In genomic region chr11:8913961-8914660, GRCh38 we compare ENCODE assay signal across 8 cellular contexts. TPM values are rescaled to one million over a fixed set of nuclear protein-coding genes. Genes with fewer than 3 reads are reported as not detected.
DNase-seq lines count a peak whose midpoint lies in the region; ATAC-seq and TF ChIP-seq lines count a peak whose summit lies in the region.

No MANE protein-coding gene starts in this region.

- intact Hi-C loops in adrenal gland (cut with DNase I) = loop anchor here in 1 of 2 donors (5.0 kb wide), 1 partner anchor 223 kb away; no protein-coding TSS in a partner anchor

- TF ChIP-seq POLR2A in adrenal gland (IDR thresholded peaks at IDR 0.05) = peak in 1 of 2 donors; percentile 45

- H3K4me1 ChIP-seq in adrenal gland (replicated peaks in 1 of 2) = peaks cover 0 to 31% of the 10 kb centered on the region in 2 donors

- peak overlapping the region in 1 of 4 donors; percentile 48 for H3K4me3 ChIP-seq in adrenal gland

- peak overlapping the region; percentile 4 to 64 (median 62) for H3K27ac ChIP-seq in adrenal gland

- peaks cover 0 to 39% of the 10 kb centered on the region in 2 donors for H3K36me3 ChIP-seq in adrenal gland (replicated peaks in 1 of 2)

- H3K27me3 ChIP-seq in adrenal gland = no peaks in the 10 kb centered on the region

- in situ Hi-C loops in Caki2 (cut with HindIII; ENCODE audit: low pct_unique_long_range_greater_than_20kb, low sequenced_read_pairs) (no loop called here), SK-MEL-5 (cut with HindIII; ENCODE audit: low pct_unique_long_range_greater_than_20kb, low sequenced_read_pairs) (no loop called here)

- WGBS in adrenal gland, 4 donors = 0 to 3% (median 1%) methylated on average over 8 to 9 of the region's 9 CpGs

- TF ChIP-seq CTCF in adrenal gland (IDR thresholded peaks at IDR 0.05) = peak; percentile 40 to 70 (median 61)

- DNase-seq in Caki2 (ENCODE audit: low read depth) (peak; percentile 19), SK-MEL-5 (ENCODE audit: low read depth, low spot score) (peak; percentile 57), adrenal gland (peak in 6 of 7 donors; percentile 38 to 74 (median 46)), iPS-NIHi11 (ENCODE audit: low spot score) (peak; percentile 54)
- DNase-seq in stimulated activated CD4-positive, alpha-beta T cell treated with anti-CD3 and anti-CD28 coated beads, Interleukin-12 subunit alpha, Interleukin-12 subunit beta, amount 100 ng/mL, for 4 hours = peak; percentile 38

- ATAC-seq in HG02798 (IDR thresholded peaks at IDR 0.05; ENCODE audit: poor library complexity, unreplicated experiment) (peak; percentile 24), HG03565 (IDR thresholded peaks at IDR 0.05; ENCODE audit: unreplicated experiment) (no peak), HG02588 (IDR thresholded peaks at IDR 0.05; ENCODE audit: unreplicated experiment) (no peak)

- H3K9me3 ChIP-seq in adrenal gland (replicated peaks in 1 of 3) = no peaks in the 10 kb centered on the region

RNA-seq across cellular contexts. Expression of gene AKIP1, which starts 3.1 kb away (rescaled TPM):
- total RNA-seq in Caki2 (2014; rRNA removed; shearing (Covaris generic); ENCODE audit: low replicate concordance) = 55.4 and 69.0 TPM in 2 replicates
- total RNA-seq in SK-MEL-5 (2014; rRNA removed; shearing (Covaris generic)) = 34.0 and 38.5 TPM in 2 replicates
- 47.6 TPM in 2 replicates for polyA plus RNA-seq in SK-MEL-5 (2015; cell fraction: cytosol; rRNA removed)
- polyA plus RNA-seq in SK-MEL-5 (2015; cell fraction: nucleus; rRNA removed) = 27.2 and 37.5 TPM in 2 replicates
- 10 to 100 TPM; 25.1 to 52.9 (median 46.2) TPM for total RNA-seq in adrenal gland
- polyA plus RNA-seq in adrenal gland = 10 to 100 TPM; 18.1 to 33.8 (median 24.9) TPM

RNA-seq across cellular contexts. Expression of gene C11orf16, which starts 18.6 kb away (rescaled TPM):
- total RNA-seq in Caki2 (2014; rRNA removed; shearing (Covaris generic); ENCODE audit: low replicate concordance) = not detected in 2 replicates
- not detected in 2 replicates for total RNA-seq in SK-MEL-5 (2014; rRNA removed; shearing (Covaris generic))
- polyA plus RNA-seq in SK-MEL-5 (2015; cell fraction: cytosol; rRNA removed) = not detected in 2 replicates
- polyA plus RNA-seq in SK-MEL-5 (2015; cell fraction: nucleus; rRNA removed) = not detected in 2 replicates
- total RNA-seq in adrenal gland = not detected
- under 1 TPM in 1 of 3 donors, not detected in 2; 0.07 TPM for polyA plus RNA-seq in adrenal gland

RNA-seq across cellular contexts. Expression of gene ASCL3, which starts 28.7 kb away (rescaled TPM):
- total RNA-seq in Caki2 (2014; rRNA removed; shearing (Covaris generic); ENCODE audit: low replicate concordance) = not detected in 2 replicates
- total RNA-seq in SK-MEL-5 (2014; rRNA removed; shearing (Covaris generic)) = not detected in 2 replicates
- polyA plus RNA-seq in SK-MEL-5 (2015; cell fraction: cytosol; rRNA removed) = not detected in 2 replicates
- not detected in 2 replicates for polyA plus RNA-seq in SK-MEL-5 (2015; cell fraction: nucleus; rRNA removed)
- not detected for total RNA-seq in adrenal gland
- not detected for polyA plus RNA-seq in adrenal gland

RNA-seq across cellular contexts. Expression of gene TMEM9B, which starts 50.1 kb away (rescaled TPM):
- 13.7 and 24.2 TPM in 2 replicates for total RNA-seq in Caki2 (2014; rRNA removed; shearing (Covaris generic); ENCODE audit: low replicate concordance)
- total RNA-seq in SK-MEL-5 (2014; rRNA removed; shearing (Covaris generic)) = 50.1 and 56.8 TPM in 2 replicates
- 38.9 and 47.7 TPM in 2 replicates for polyA plus RNA-seq in SK-MEL-5 (2015; cell fraction: cytosol; rRNA removed)
- 14.4 and 26.7 TPM in 2 replicates for polyA plus RNA-seq in SK-MEL-5 (2015; cell fraction: nucleus; rRNA removed)
- total RNA-seq in adrenal gland = 10 to 100 TPM; 29.1 to 69.6 (median 47.2) TPM
- 10 to 100 TPM; 18.6 to 76.3 (median 22.7) TPM for polyA plus RNA-seq in adrenal gland
